ENCODE assay signal across 1 cellular context in genomic region chr2:134825716-134826115, GRCh38.
TF ChIP-seq lines count a peak whose summit lies in the region.

No MANE protein-coding gene starts in this region.

TF ChIP-seq in K562, 482 proteins besides CTCF, POLR2A, EP300 and RAD21:
- peak; percentile 73 to 96 for TF ChIP-seq FOXA3 (CRISPR knock-in tag; conservative IDR thresholded peaks at IDR 0.05 in 1 of 2, IDR thresholded peaks at IDR 0.05 in 1 of 2)
